18 cellular contexts compared by ENCODE assay signal in the genomic region with DNA sequence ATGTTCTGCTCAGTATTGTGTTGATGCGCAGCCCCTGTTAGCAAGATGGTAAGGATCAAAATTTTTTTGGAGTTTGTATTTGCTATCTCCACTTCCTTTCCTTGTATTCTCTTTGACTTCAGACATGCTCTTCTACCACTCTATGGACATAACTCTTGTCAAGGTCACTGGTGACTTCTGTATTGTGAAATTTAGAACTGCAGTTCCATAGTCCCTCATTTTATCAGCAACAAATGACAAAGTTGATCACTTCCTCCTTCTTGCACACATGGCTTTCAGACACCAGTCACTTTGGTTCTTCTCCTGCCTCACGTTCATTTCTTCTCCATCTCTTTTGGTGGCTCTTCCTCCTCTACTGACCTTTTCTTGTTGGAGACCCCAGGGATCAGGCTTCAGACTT. TPM values are rescaled to one million over a fixed set of nuclear protein-coding genes. Genes with fewer than 3 reads are reported as not detected.
DNase-seq lines count a peak whose midpoint lies in the region; ATAC-seq and TF ChIP-seq lines count a peak whose summit lies in the region.
"Had no signal": no experiment of that assay in that cellular context is flagged by ENCODE, and none has a peak within 500 bp of the region (broad histone marks: within the 10 kb centered on the region; RNA-seq: fewer than 3 reads in every experiment).

No MANE protein-coding gene starts in this region.

- no peak overlapping the region for H3K4me3 ChIP-seq in Loucy (ENCODE audit: low read length, poor library complexity, severe bottlenecking)
- no peak overlapping the region for H3K4me3 ChIP-seq in foreskin fibroblast (ENCODE audit: low read depth in 1 of 2, low read length in 2 of 2)

- H3K4me2 ChIP-seq in Loucy (ENCODE audit: low read depth, low read length, poor library complexity, severe bottlenecking) = peak overlapping the region; percentile 19

- H3K9me3 ChIP-seq in Loucy (ENCODE audit: insufficient read depth, low read depth, low read length) = no peaks in the 10 kb centered on the region

- H3K9me2 ChIP-seq in Loucy (replicated peaks; ENCODE audit: low read depth, low read length) = no peaks in the 10 kb centered on the region

- no peaks in the 10 kb centered on the region for H3F3A ChIP-seq in Loucy (ENCODE audit: low read depth)

- H4K20me1 ChIP-seq in Loucy (ENCODE audit: insufficient read depth, low read length, poor library complexity, severe bottlenecking) = no peaks in the 10 kb centered on the region

- no peak for TF ChIP-seq CTCF in Loucy (conservative IDR thresholded peaks at IDR 0.05; ENCODE audit: low read length)
- TF ChIP-seq CTCF in foreskin fibroblast (IDR thresholded peaks at IDR 0.05; ENCODE audit: low read depth, low read length) = no peak

- no peaks in the 10 kb centered on the region for H3K79me2 ChIP-seq in Loucy (ENCODE audit: insufficient read depth, low read length)

- H3K9ac ChIP-seq in Loucy (ENCODE audit: low read depth, low read length, poor library complexity, severe bottlenecking) = no peak overlapping the region

- DNase-seq in NOMO-1 treated with DMSO at 0.1 percent for 48 hours (lab: John Stamatoyannopoulos, UW; ENCODE audit: unreplicated experiment) (peak; percentile 65), SKM-1 treated with dmso at 0.1 percent for 144 hours (lab: John Stamatoyannopoulos, UW; ENCODE audit: unreplicated experiment) (peak; percentile 45), left lobe of liver (ENCODE audit: low spot score) (no peak), foreskin fibroblast (no peak), globus pallidus (ENCODE audit: low spot score) (no peak)
- DNase-seq: ACHN, AML-193, COR-L47, DMS153, GOT3, MM.1S, NCI-H1417 treated with DMSO at 0.1 percent for 48 hours, NCI-H1930, SHP77 treated with DMSO at 0.1 percent for 48 hours, SW 1271 had no signal

- no peaks in the 10 kb centered on the region for H3K27me3 ChIP-seq in Loucy (ENCODE audit: insufficient read depth, low read length, poor library complexity, severe bottlenecking)

- H2AFZ ChIP-seq in Loucy (ENCODE audit: low read length) = 0 out of 2 replicates have a peak overlapping the region, but pooled peaks have one; percentile 1

- ATAC-seq in left lobe of liver (peak; percentile 40), GM18502 (IDR thresholded peaks at IDR 0.05; ENCODE audit: poor library complexity, unreplicated experiment) (no peak), GM18909 (IDR thresholded peaks at IDR 0.05; ENCODE audit: poor library complexity, unreplicated experiment) (no peak)

- H3K36me3 ChIP-seq in Loucy (ENCODE audit: insufficient read depth, low read length) = no peaks in the 10 kb centered on the region

- peaks cover 46% of the 10 kb centered on the region for H3K4me1 ChIP-seq in Loucy (ENCODE audit: insufficient read depth, low read length, poor library complexity, severe bottlenecking)

RNA-seq across cellular contexts. Expression of a gene that starts 21.1 kb away (rescaled TPM):
- total RNA-seq in left lobe of liver = 30.3 TPM

RNA-seq across cellular contexts. Expression of a gene that starts 21.2 kb away (rescaled TPM):
- 2.8 TPM for total RNA-seq in left lobe of liver

RNA-seq across cellular contexts. Expression of a gene that starts 46.7 kb away (rescaled TPM):
- 55.8 TPM for total RNA-seq in left lobe of liver

Comparison
In these comparisons a context has a peak if more than half of its experiments do, and no peak if none do; other contexts are left out.
1. DNase-seq: peak in NOMO-1 treated with DMSO at 0.1 percent for 48 hours (single experiment) and SKM-1 treated with dmso at 0.1 percent for 144 hours (single experiment); none in left lobe of liver (single experiment), foreskin fibroblast (0 of 2) and globus pallidus (single experiment).